Comparison of ENCODE assay signal across 10 cellular contexts in the genomic region with DNA sequence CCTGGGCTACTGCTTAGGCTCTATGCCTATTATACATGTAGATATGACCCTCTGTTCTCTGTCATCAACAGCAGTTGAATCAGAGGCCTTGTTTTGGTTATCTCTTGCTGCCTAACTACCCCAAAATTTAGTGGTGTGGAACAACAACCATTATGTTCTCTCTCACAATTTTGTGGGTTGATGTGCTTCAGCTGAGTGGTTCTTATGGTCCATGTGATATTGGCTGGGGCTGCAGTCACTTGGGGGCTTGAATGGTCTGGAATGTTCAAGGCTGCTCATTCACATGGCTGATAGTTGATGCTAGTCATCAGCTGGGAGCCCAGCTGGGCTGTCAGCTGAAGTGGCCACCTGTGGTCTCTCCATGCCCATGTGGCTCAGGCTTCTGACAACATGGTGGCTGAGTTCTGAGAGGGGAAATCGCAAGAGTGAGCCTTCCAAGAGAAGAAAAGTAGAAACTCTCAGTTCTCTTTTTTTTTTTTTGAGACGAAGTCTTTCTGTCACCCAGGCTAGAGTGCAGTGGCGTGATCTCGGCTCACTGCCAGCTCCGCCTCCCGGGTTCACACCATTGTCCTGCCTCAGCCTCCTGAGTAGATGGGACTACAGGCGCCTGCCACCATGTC. TPM values are rescaled to one million over a fixed set of nuclear protein-coding genes. Genes with fewer than 3 reads are reported as not detected.
A peak's percentile ranks its signal among the peaks of the same experiment; 100 is the strongest.
DNase-seq lines count a peak whose midpoint lies in the region; ATAC-seq, FAIRE-seq and TF ChIP-seq lines count a peak whose summit lies in the region.
"Had no signal": no experiment of that assay in that cellular context is flagged by ENCODE, and none has a peak within 500 bp of the region (broad histone marks: within the 10 kb centered on the region; RNA-seq: fewer than 3 reads in every experiment).

No MANE protein-coding gene starts in this region.

- H3K36me3 ChIP-seq in HepG2 (replicated peaks in 1 of 2; ENCODE audit: control insufficient read depth in 1 of 2, insufficient read depth in 2 of 2, low read length in 2 of 2) = no peaks in the 10 kb centered on the region
- H3K36me3 ChIP-seq: neutrophil had no signal

- H3K9me3 Mint-ChIP-seq in glutamatergic neuron (ENCODE audit: unreplicated experiment) = peaks cover 1% of the 10 kb centered on the region
- no peaks in the 10 kb centered on the region for H3K9me3 Mint-ChIP-seq in activated CD4-positive, alpha-beta memory T cell treated with anti-CD3 and anti-CD28 coated beads, Interleukin-2, amount 10 ng/mL, durations not matched to agents 7 days and 5 days
- H3K9me3 Mint-ChIP-seq: stimulated activated naive CD8-positive, alpha-beta T cell treated with anti-CD3 and anti-CD28 coated beads, Interleukin-15, Interleukin-2, amounts not matched to agents 100 ng/mL and 50 ng/mL, for 24 hours had no signal

- CTCF ChIA-PET in HepG2 (lab: Yijun Ruan, JAX; ENCODE audit: low intra/inter-chr PET ratio, low total read pairs) = no interaction called here
- CTCF ChIA-PET in activated CD4-positive, alpha-beta memory T cell treated with anti-CD3 and anti-CD28 coated beads, Interleukin-2, amount 10 ng/mL, durations not matched to agents 7 days and 5 days (lab: Charles Lee) = interaction anchor here (1.1 to 1.2 kb wide), 2 partner anchors 10 to 121 kb away, joined by 3 read pairs; no protein-coding TSS in a partner anchor

- no peak for TF ChIP-seq POLR2A in HepG2 (IDR thresholded peaks at IDR 0.05; ENCODE audit: insufficient read depth in 1 of 2, low read depth in 2 of 2, low read length in 2 of 2)

- H3K4me3 Mint-ChIP-seq in glutamatergic neuron (ENCODE audit: unreplicated experiment) = no peak overlapping the region
- H3K4me3 Mint-ChIP-seq in activated CD4-positive, alpha-beta memory T cell treated with anti-CD3 and anti-CD28 coated beads, Interleukin-2, amount 10 ng/mL, durations not matched to agents 7 days and 5 days = no peak overlapping the region
- H3K4me3 Mint-ChIP-seq: stimulated activated naive CD8-positive, alpha-beta T cell treated with anti-CD3 and anti-CD28 coated beads, Interleukin-15, Interleukin-2, amounts not matched to agents 100 ng/mL and 50 ng/mL, for 24 hours had no signal

- H3K9me3 ChIP-seq in HepG2 (ENCODE audit: low read length) = no peaks in the 10 kb centered on the region
- H3K9me3 ChIP-seq: neutrophil had no signal

- no peaks in the 10 kb centered on the region for H4K20me1 ChIP-seq in HepG2 (ENCODE audit: insufficient read depth, low read length)

- no peak for FAIRE-seq in HepG2 (lab: Jason Lieb, UNC)

- no peaks in the 10 kb centered on the region for H3K36me3 Mint-ChIP-seq in glutamatergic neuron (ENCODE audit: unreplicated experiment)
- peaks cover 5% of the 10 kb centered on the region for H3K36me3 Mint-ChIP-seq in activated CD4-positive, alpha-beta memory T cell treated with anti-CD3 and anti-CD28 coated beads, Interleukin-2, amount 10 ng/mL, durations not matched to agents 7 days and 5 days (ENCODE audit: low read depth)

- DNase-seq in HepG2 (ENCODE audit: low spot score) (no peak), glutamatergic neuron (no peak), midbrain (lab: John Stamatoyannopoulos, UW) (no peak), HPDE6-E6E7 (ENCODE audit: extremely low spot score) (no peak)
- DNase-seq in activated CD4-positive, alpha-beta memory T cell treated with anti-CD3 and anti-CD28 coated beads, Interleukin-2, amount 10 ng/mL, durations not matched to agents 7 days and 5 days = no peak

- TF ChIP-seq RAD21 in HepG2 (CRISPR knock-in tag; IDR thresholded peaks at IDR 0.05) = no peak

- no peak for TF ChIP-seq EP300 in HepG2 (IDR thresholded peaks at IDR 0.05; ENCODE audit: low read depth in 2 of 2, low read length in 2 of 2)
- no peak for TF ChIP-seq EP300 in HepG2 (CRISPR knock-in tag; IDR thresholded peaks at IDR 0.05; ENCODE audit: borderline replicate concordance)

- intact Hi-C loops in HepG2 (cut with micrococcal nuclease; ENCODE audit: unreplicated experiment) = no loop called here

- ATAC-seq in GM18868 (IDR thresholded peaks at IDR 0.05; ENCODE audit: unreplicated experiment) (peak; percentile 94), GM21737 (IDR thresholded peaks at IDR 0.05; ENCODE audit: unreplicated experiment) (peak; percentile 93), HG03575 (IDR thresholded peaks at IDR 0.05; ENCODE audit: extremely low read depth, insufficient number of reproducible peaks, low FRiP score, unreplicated experiment) (peak; percentile 90), HepG2 (peak; percentile 34)

- H3K4me3 ChIP-seq in HepG2 (replicated peaks in 1 of 3; ENCODE audit: insufficient read depth in 1 of 3, low read depth in 2 of 3, low read length in 3 of 3) = no peak overlapping the region

- H3K4me2 ChIP-seq in HepG2 (ENCODE audit: low read depth, low read length) = no peak overlapping the region

- no peaks in the 10 kb centered on the region for H3K79me2 ChIP-seq in HepG2 (ENCODE audit: insufficient read depth, low read length)

- no peaks in the 10 kb centered on the region for H3K27me3 Mint-ChIP-seq in glutamatergic neuron (ENCODE audit: unreplicated experiment)
- H3K27me3 Mint-ChIP-seq in activated CD4-positive, alpha-beta memory T cell treated with anti-CD3 and anti-CD28 coated beads, Interleukin-2, amount 10 ng/mL, durations not matched to agents 7 days and 5 days = no peaks in the 10 kb centered on the region
- H3K27me3 Mint-ChIP-seq: stimulated activated naive CD8-positive, alpha-beta T cell treated with anti-CD3 and anti-CD28 coated beads, Interleukin-15, Interleukin-2, amounts not matched to agents 100 ng/mL and 50 ng/mL, for 24 hours had no signal

- 88% methylated on average over 7 of the region's 7 CpGs for WGBS in HepG2 (ENCODE audit: low lambda C conversion rate)

- no peak overlapping the region for H3K27ac ChIP-seq in HepG2 (ENCODE audit: extremely low read length, insufficient read depth, low read length)
- H3K27ac ChIP-seq: neutrophil had no signal

- peaks cover 6% of the 10 kb centered on the region for H3K4me1 Mint-ChIP-seq in glutamatergic neuron (ENCODE audit: low read depth, unreplicated experiment)
- no peaks in the 10 kb centered on the region for H3K4me1 Mint-ChIP-seq in activated CD4-positive, alpha-beta memory T cell treated with anti-CD3 and anti-CD28 coated beads, Interleukin-2, amount 10 ng/mL, durations not matched to agents 7 days and 5 days

- no peak overlapping the region for H2AFZ ChIP-seq in HepG2 (ENCODE audit: low read length)

- in situ Hi-C loops in HepG2 (cut with HindIII; ENCODE audit: extremely low pct_ligation_motif_present, low pct_unique_long_range_greater_than_20kb) = no loop called here

- peaks cover 40% of the 10 kb centered on the region for H3K4me1 ChIP-seq in HepG2 (ENCODE audit: insufficient read depth, low read length)

- H3K27ac Mint-ChIP-seq in glutamatergic neuron (ENCODE audit: unreplicated experiment) = no peak overlapping the region
- H3K27ac Mint-ChIP-seq in activated CD4-positive, alpha-beta memory T cell treated with anti-CD3 and anti-CD28 coated beads, Interleukin-2, amount 10 ng/mL, durations not matched to agents 7 days and 5 days = no peak overlapping the region
- H3K27ac Mint-ChIP-seq: stimulated activated naive CD8-positive, alpha-beta T cell treated with anti-CD3 and anti-CD28 coated beads, Interleukin-15, Interleukin-2, amounts not matched to agents 100 ng/mL and 50 ng/mL, for 24 hours had no signal

- POLR2A ChIA-PET in HepG2 (lab: Yijun Ruan, JAX) = interaction anchor here (1.3 kb wide), 1 partner anchor 23 kb away, joined by 6 read pairs; no protein-coding TSS in a partner anchor
- POLR2A ChIA-PET in activated CD4-positive, alpha-beta memory T cell treated with anti-CD3 and anti-CD28 coated beads, Interleukin-2, amount 10 ng/mL, durations not matched to agents 7 days and 5 days (lab: Charles Lee) = no interaction called here

- no peak overlapping the region for H3K9ac ChIP-seq in HepG2 (ENCODE audit: insufficient read depth, low read depth, low read length)

- TF ChIP-seq CTCF in HepG2 (CRISPR knock-in tag; IDR thresholded peaks at IDR 0.05) = no peak
- TF ChIP-seq CTCF in glutamatergic neuron (IDR thresholded peaks at IDR 0.05; ENCODE audit: partially characterized antibody, unreplicated experiment) = no peak

- H3K27me3 ChIP-seq in HepG2 (ENCODE audit: control insufficient read depth in 1 of 2, insufficient read depth in 2 of 2, low read length in 2 of 2) = no peaks in the 10 kb centered on the region
- H3K27me3 ChIP-seq: neutrophil had no signal

- BruUV-seq in HepG2 (replicated peaks; lab: Mats Ljungman, UMichigan) = no TSS peak

RNA-seq across cellular contexts. Expression of a gene that starts 47.8 kb away (rescaled TPM):
- total RNA-seq in HepG2 (2016; rRNA removed; fragmentation: Illumina TruSeq; extraction: Trizol) (8.9 and 11.3 TPM in 2 replicates), glutamatergic neuron (ENCODE audit: unreplicated experiment) (4.0 TPM)
- 4.2 and 5.0 TPM in 2 replicates for total RNA-seq in HepG2 (2016; cell fraction: cytosol; rRNA removed; fragmentation: Illumina TruSeq; extraction: Trizol; ENCODE audit: low read depth)
- total RNA-seq in HepG2 (2016; cell fraction: insoluble cytoplasmic fraction; rRNA removed; fragmentation: Illumina TruSeq; extraction: Trizol) = 7.4 and 10.6 TPM in 2 replicates
- 4.7 and 6.6 TPM in 2 replicates for total RNA-seq in HepG2 (2016; cell fraction: membrane; rRNA removed; fragmentation: Illumina TruSeq; extraction: Trizol)
- 5.9 and 8.2 TPM in 2 replicates for total RNA-seq in HepG2 (2016; cell fraction: nucleus; rRNA removed; fragmentation: Illumina TruSeq; extraction: Trizol)
- 10.0 and 11.4 TPM in 2 replicates for polyA plus RNA-seq in HepG2 (2011; rRNA removed)
- 10.9 and 12.3 TPM in 2 replicates for polyA plus RNA-seq in HepG2 (2011; cell fraction: cytosol; rRNA removed)
- 3.6 and 4.4 TPM in 2 replicates for polyA plus RNA-seq in HepG2 (2011; cell fraction: nucleus; rRNA removed)
- polyA plus RNA-seq in HepG2 (2012) = 6.9 and 10.2 TPM in 2 replicates
- polyA plus RNA-seq in HepG2 (2016; cell fraction: cytosol; fragmentation: Illumina TruSeq; extraction: Trizol; ENCODE audit: low read depth) = 3.7 and 4.1 TPM in 2 replicates
- 14.4 and 15.1 TPM in 2 replicates for polyA plus RNA-seq in HepG2 (2016; cell fraction: insoluble cytoplasmic fraction; fragmentation: Illumina TruSeq; extraction: Trizol; ENCODE audit: low read depth)
- 6.3 and 6.6 TPM in 2 replicates for polyA plus RNA-seq in HepG2 (2016; cell fraction: membrane; fragmentation: Illumina TruSeq; extraction: Trizol; ENCODE audit: low read depth)
- polyA plus RNA-seq in HepG2 (2016; cell fraction: nucleus; fragmentation: Illumina TruSeq; extraction: Trizol; ENCODE audit: insufficient read depth, low read depth) = 6.6 and 9.9 TPM in 2 replicates
- polyA minus RNA-seq in HepG2 (2011; rRNA and poly(A)+ RNA removed; ENCODE audit: low replicate concordance) = 0.94 and 8.3 TPM in 2 replicates
- polyA minus RNA-seq in HepG2 (2011; cell fraction: cytosol; rRNA and poly(A)+ RNA removed) = 3.9 and 4.2 TPM in 2 replicates
- 15.9 and 20.3 TPM in 2 replicates for polyA minus RNA-seq in HepG2 (2011; cell fraction: nucleus; rRNA and poly(A)+ RNA removed)
- 1 to 10 TPM; 7.9 to 9.4 TPM for total RNA-seq in activated CD4-positive, alpha-beta memory T cell treated with anti-CD3 and anti-CD28 coated beads, Interleukin-2, amount 10 ng/mL, durations not matched to agents 7 days and 5 days

Comparison
In these comparisons a context has a peak if more than half of its experiments do, and no peak if none do; other contexts are left out.
1. ATAC-seq: peak in every context shown above with its lines; median percentile 94 in GM18868; 93 in GM21737; 90 in HG03575; 34 in HepG2.